In the genomic region with DNA sequence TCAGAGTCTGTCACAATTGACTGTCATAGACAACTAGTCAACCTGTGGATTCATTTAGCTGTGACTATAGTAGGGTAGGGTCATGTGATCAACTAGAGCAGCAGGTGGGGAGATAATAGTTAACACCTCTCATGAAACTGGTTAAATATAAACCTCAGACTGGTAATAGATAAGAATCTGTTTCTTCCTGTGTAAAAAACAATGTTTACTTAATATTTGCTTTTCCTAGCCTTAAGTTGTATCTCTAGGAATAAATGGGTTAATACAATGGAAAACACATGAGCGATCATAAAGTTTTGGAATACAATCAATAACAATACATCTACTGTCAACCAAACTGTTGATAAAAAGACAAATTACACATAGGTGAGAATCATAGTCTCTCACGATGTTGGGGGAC, we compare ENCODE assay signal across 17 cellular contexts. TPM values are rescaled to one million over a fixed set of nuclear protein-coding genes. Genes with fewer than 3 reads are reported as not detected.
DNase-seq lines count a peak whose midpoint lies in the region; ATAC-seq and TF ChIP-seq lines count a peak whose summit lies in the region.
"Had no signal": no experiment of that assay in that cellular context is flagged by ENCODE, and none has a peak within 500 bp of the region (broad histone marks: within the 10 kb centered on the region; RNA-seq: fewer than 3 reads in every experiment).

No MANE protein-coding gene starts in this region.

- no peak for DNase-seq in effector memory CD8-positive, alpha-beta T cell
- no peak for DNase-seq in CD4-positive, alpha-beta T cell
- DNase-seq in progenitor cell of endocrine pancreas (ENCODE audit: low spot score, unreplicated experiment) (no peak), activated gamma-delta T cell (lab: John Stamatoyannopoulos, UW) (no peak)
- DNase-seq: activated effector memory CD4-positive, alpha-beta T cell treated with Interleukin-2 at 50 U/mL for 16 hours; CD8-positive, alpha-beta memory T cell; gastrocnemius medialis; NCI-H446; SHP77 treated with DMSO at 0.1 percent for 48 hours; stimulated activated CD4-positive, alpha-beta T cell treated with anti-CD3 and anti-CD28 coated beads, Interleukin-4, amount 100 ng/mL, for 4 hours had no signal

- H3K27ac ChIP-seq in CD4-positive, alpha-beta T cell (ENCODE audit: low read depth, low read length), result no peak overlapping the region
- H3K27ac ChIP-seq: gastrocnemius medialis, suprapubic skin had no signal

- CTCF ChIA-PET in CD4-positive, alpha-beta T cell (lab: Charles Lee), result no interaction called here

- intact Hi-C loops in CD4-positive, alpha-beta T cell (cut with DNase I, micrococcal nuclease), result no loop called here

- no peaks in the 10 kb centered on the region for H3K9me3 Mint-ChIP-seq in effector memory CD8-positive, alpha-beta T cell
- no peaks in the 10 kb centered on the region for H3K9me3 Mint-ChIP-seq in CD4-positive, alpha-beta T cell
- peaks cover 3% of the 10 kb centered on the region for H3K9me3 Mint-ChIP-seq in progenitor cell of endocrine pancreas (ENCODE audit: low read depth)

- H3K27me3 ChIP-seq in CD4-positive, alpha-beta T cell (ENCODE audit: control insufficient read depth, insufficient read depth, low read length), result no peaks in the 10 kb centered on the region
- H3K27me3 ChIP-seq: gastrocnemius medialis, suprapubic skin had no signal

- H3K4me1 Mint-ChIP-seq in effector memory CD8-positive, alpha-beta T cell (ENCODE audit: low read depth in 2 of 2), result peaks cover 3 to 4% of the 10 kb centered on the region in 2 donors
- H3K4me1 Mint-ChIP-seq in CD4-positive, alpha-beta T cell (ENCODE audit: low read depth), result no peaks in the 10 kb centered on the region
- peaks cover 8% of the 10 kb centered on the region for H3K4me1 Mint-ChIP-seq in progenitor cell of endocrine pancreas (ENCODE audit: low read depth)

- POLR2A ChIA-PET in CD4-positive, alpha-beta T cell (lab: Charles Lee), result no interaction called here

- H3K9me3 ChIP-seq in CD4-positive, alpha-beta T cell (ENCODE audit: control insufficient read depth, low read length), result no peaks in the 10 kb centered on the region
- H3K9me3 ChIP-seq: gastrocnemius medialis, suprapubic skin had no signal

- peak overlapping the region in 1 of 2 donors; percentile 12 for H3K27ac Mint-ChIP-seq in effector memory CD8-positive, alpha-beta T cell
- H3K27ac Mint-ChIP-seq in CD4-positive, alpha-beta T cell, result no peak overlapping the region
- no peak overlapping the region for H3K27ac Mint-ChIP-seq in progenitor cell of endocrine pancreas
- H3K27ac Mint-ChIP-seq: CD8-positive, alpha-beta memory T cell had no signal

- H3K27me3 Mint-ChIP-seq in effector memory CD8-positive, alpha-beta T cell, result no peaks in the 10 kb centered on the region
- no peaks in the 10 kb centered on the region for H3K27me3 Mint-ChIP-seq in CD4-positive, alpha-beta T cell
- no peaks in the 10 kb centered on the region for H3K27me3 Mint-ChIP-seq in progenitor cell of endocrine pancreas

- ATAC-seq in GM18517 (IDR thresholded peaks at IDR 0.05; ENCODE audit: unreplicated experiment) (peak; percentile 51), GM21576 (IDR thresholded peaks at IDR 0.05; ENCODE audit: unreplicated experiment) (peak; percentile 35), HG03159 (IDR thresholded peaks at IDR 0.05; ENCODE audit: unreplicated experiment) (peak; percentile 56), HG03045 (IDR thresholded peaks at IDR 0.05; ENCODE audit: unreplicated experiment) (no peak)
- ATAC-seq in effector memory CD8-positive, alpha-beta T cell (replicated peaks), result peak; percentile 79
- no peak for ATAC-seq in CD4-positive, alpha-beta T cell (ENCODE audit: poor library complexity)
- ATAC-seq: activated CD4-positive, CD25-positive, alpha-beta regulatory T cell treated with anti-CD3 and anti-CD28 coated beads, Interleukin-2, amount 50 U/mL, for 24 hours; gastrocnemius medialis had no signal

- no peak for TF ChIP-seq CTCF in CD4-positive, alpha-beta T cell (IDR thresholded peaks at IDR 0.05)
- TF ChIP-seq CTCF in progenitor cell of endocrine pancreas (IDR thresholded peaks at IDR 0.05; ENCODE audit: unreplicated experiment), result no peak

- peak overlapping the region in 1 of 2 donors; percentile 9 for H3K4me3 Mint-ChIP-seq in effector memory CD8-positive, alpha-beta T cell
- no peak overlapping the region for H3K4me3 Mint-ChIP-seq in CD4-positive, alpha-beta T cell
- H3K4me3 Mint-ChIP-seq in progenitor cell of endocrine pancreas (ENCODE audit: low read depth), result no peak overlapping the region

- no peaks in the 10 kb centered on the region for H3K36me3 Mint-ChIP-seq in effector memory CD8-positive, alpha-beta T cell (ENCODE audit: insufficient read depth)
- H3K36me3 Mint-ChIP-seq in CD4-positive, alpha-beta T cell (ENCODE audit: low read depth), result no peaks in the 10 kb centered on the region
- H3K36me3 Mint-ChIP-seq in progenitor cell of endocrine pancreas (ENCODE audit: insufficient read depth), result no peaks in the 10 kb centered on the region
- H3K36me3 Mint-ChIP-seq: CD8-positive, alpha-beta memory T cell had no signal

RNA-seq across cellular contexts. Expression of gene ITGB8, which starts 43.4 kb away (rescaled TPM):
- total RNA-seq in CD4-positive, alpha-beta T cell, result not detected
- total RNA-seq in progenitor cell of endocrine pancreas, result 37.2 and 38.6 TPM in 2 replicates
- total RNA-seq: T-helper 2 cell treated with Interferon-gamma antibody and Interleukin-4, amounts not matched to agents 100 ng/mL and 5 ng/mL, for 36 hours had no signal

Comparison
In these comparisons a context has a peak if more than half of its experiments do, and no peak if none do; other contexts are left out.
1. ATAC-seq: peak in GM18517 (single experiment), GM21576 (single experiment), HG03159 (single experiment) and effector memory CD8-positive, alpha-beta T cell (single experiment); none in HG03045 (single experiment) and CD4-positive, alpha-beta T cell (single experiment).
2. RNA of gene ITGB8, which starts 43.4 kb away (total RNA-seq): 37.2 to 38.6 TPM in progenitor cell of endocrine pancreas; not detected in CD4-positive, alpha-beta T cell; every median in the first group is over 10 times any median in the second.